Comparison of ENCODE assay signal across 28 cellular contexts in the genomic region with DNA sequence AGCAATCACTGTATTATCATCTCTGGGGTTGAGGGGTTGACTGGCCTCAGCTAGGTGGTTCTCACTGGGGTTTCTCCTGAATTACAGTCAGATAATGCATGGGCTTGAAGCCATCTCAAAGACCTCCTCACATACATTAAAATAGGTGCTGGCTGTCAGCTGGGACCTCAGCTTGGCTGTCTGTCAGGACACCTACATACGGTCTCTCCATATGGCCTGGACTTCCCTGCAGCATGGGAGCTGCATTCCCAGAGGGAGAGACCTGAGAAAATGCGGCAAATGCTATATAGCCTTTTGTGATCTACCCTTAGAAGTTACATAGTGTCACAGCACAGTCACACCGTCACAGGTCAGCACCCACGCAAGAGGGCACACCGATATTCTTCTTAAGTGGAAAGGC.
"Had no signal": no experiment of that assay in that cellular context is flagged by ENCODE, and none has a peak within 500 bp of the region (broad histone marks: within the 10 kb centered on the region; RNA-seq: fewer than 3 reads in every experiment).

No MANE protein-coding gene starts in this region.

- H3K4me3 ChIP-seq: neural progenitor cell, ovary, psoas muscle, right lobe of liver, sigmoid colon, stomach, suprapubic skin, testis, tibial artery, transverse colon, upper lobe of right lung, uterus had no signal

- ATAC-seq: natural killer cell; psoas muscle; right cardiac atrium; right lobe of liver; stimulated activated effector memory CD8-positive, alpha-beta T cell treated with anti-CD3 and anti-CD28 coated beads, Interleukin-12 subunit alpha, Interleukin-12 subunit beta, amount 100 ng/mL, for 72 hours; stimulated activated naive B cell treated with anti-CD40 and anti-IgM and Interleukin-4, amounts not matched to agents 10 μg/mL and 1 μg/mL and 100 μg/mL, for 72 hours; upper lobe of right lung had no signal

- H3K27ac Mint-ChIP-seq: natural killer cell; nephron; neural progenitor cell; progenitor cell of endocrine pancreas; stimulated activated effector memory CD8-positive, alpha-beta T cell treated with anti-CD3 and anti-CD28 coated beads, Interleukin-12 subunit alpha, Interleukin-12 subunit beta, amount 100 ng/mL, for 72 hours; stimulated activated naive B cell treated with anti-CD40 and anti-IgM and Interleukin-4, amounts not matched to agents 10 μg/mL and 1 μg/mL and 100 μg/mL, for 72 hours; stimulated activated naive CD8-positive, alpha-beta T cell treated with anti-CD3 and anti-CD28 coated beads, Interleukin-15, Interleukin-2, amounts not matched to agents 100 ng/mL and 50 ng/mL, for 24 hours; type B pancreatic cell had no signal

- H3K27me3 ChIP-seq: neural progenitor cell, ovary, right lobe of liver, sigmoid colon, stomach, suprapubic skin, testis, tibial artery, transverse colon, upper lobe of right lung, uterus had no signal

- H3K36me3 ChIP-seq: neural progenitor cell, ovary, right lobe of liver, sigmoid colon, stomach, suprapubic skin, tibial artery, transverse colon, upper lobe of right lung, uterus had no signal

- H3K4me1 ChIP-seq: neural progenitor cell, parathyroid adenoma, right lobe of liver, sigmoid colon, stomach, suprapubic skin, transverse colon, upper lobe of right lung, uterus had no signal

- DNase-seq: natural killer cell; occipital lobe; ovary; psoas muscle; right cardiac atrium; right lobe of liver; sigmoid colon; small intestine; stimulated activated CD4-positive, alpha-beta T cell treated with anti-CD3 and anti-CD28 coated beads, Interleukin-15, amount 100 ng/mL, for 24 hours; stimulated activated CD4-positive, alpha-beta T cell treated with anti-CD3 and anti-CD28 coated beads, Interleukin-2, amount 100 ng/mL, for 24 hours; stimulated activated CD4-positive, alpha-beta T cell treated with anti-CD3 and anti-CD28 coated beads, Interleukin-2, amount 100 ng/mL, for 48 hours; stimulated activated CD4-positive, alpha-beta T cell treated with anti-CD3 and anti-CD28 coated beads, Interleukin-4, amount 100 ng/mL, for 24 hours; stimulated activated naive B cell treated with anti-CD40 and anti-IgM and Interleukin-4, amounts not matched to agents 10 μg/mL and 1 μg/mL and 100 μg/mL, for 72 hours; stimulated activated naive CD4-positive, alpha-beta T cell treated with Interleukin-2 at 50 U/mL for 16 hours; stomach; testis; tibial artery; transverse colon; upper lobe of right lung; uterus had no signal

- H3K4me1 Mint-ChIP-seq: natural killer cell; neural progenitor cell; stimulated activated effector memory CD8-positive, alpha-beta T cell treated with anti-CD3 and anti-CD28 coated beads, Interleukin-12 subunit alpha, Interleukin-12 subunit beta, amount 100 ng/mL, for 72 hours; stimulated activated naive B cell treated with anti-CD40 and anti-IgM and Interleukin-4, amounts not matched to agents 10 μg/mL and 1 μg/mL and 100 μg/mL, for 72 hours had no signal

- H3K27ac ChIP-seq: neural progenitor cell, ovary, parathyroid adenoma, psoas muscle, right lobe of liver, sigmoid colon, stomach, suprapubic skin, testis, tibial artery, transverse colon, upper lobe of right lung, uterus had no signal

- H3K36me3 Mint-ChIP-seq: natural killer cell; neural progenitor cell; stimulated activated effector memory CD8-positive, alpha-beta T cell treated with anti-CD3 and anti-CD28 coated beads, Interleukin-12 subunit alpha, Interleukin-12 subunit beta, amount 100 ng/mL, for 72 hours; stimulated activated naive B cell treated with anti-CD40 and anti-IgM and Interleukin-4, amounts not matched to agents 10 μg/mL and 1 μg/mL and 100 μg/mL, for 72 hours; type B pancreatic cell had no signal

- H3K9me3 Mint-ChIP-seq: natural killer cell; stimulated activated effector memory CD8-positive, alpha-beta T cell treated with anti-CD3 and anti-CD28 coated beads, Interleukin-12 subunit alpha, Interleukin-12 subunit beta, amount 100 ng/mL, for 72 hours; stimulated activated naive CD8-positive, alpha-beta T cell treated with anti-CD3 and anti-CD28 coated beads, Interleukin-15, Interleukin-2, amounts not matched to agents 100 ng/mL and 50 ng/mL, for 24 hours; type B pancreatic cell had no signal

- H3K4me3 Mint-ChIP-seq: natural killer cell; nephron; neural progenitor cell; stimulated activated effector memory CD8-positive, alpha-beta T cell treated with anti-CD3 and anti-CD28 coated beads, Interleukin-12 subunit alpha, Interleukin-12 subunit beta, amount 100 ng/mL, for 72 hours; stimulated activated naive B cell treated with anti-CD40 and anti-IgM and Interleukin-4, amounts not matched to agents 10 μg/mL and 1 μg/mL and 100 μg/mL, for 72 hours; stimulated activated naive CD8-positive, alpha-beta T cell treated with anti-CD3 and anti-CD28 coated beads, Interleukin-15, Interleukin-2, amounts not matched to agents 100 ng/mL and 50 ng/mL, for 24 hours; type B pancreatic cell had no signal

- H3K9me3 ChIP-seq: ovary, psoas muscle, right lobe of liver, sigmoid colon, stomach, suprapubic skin, testis, tibial artery, transverse colon, upper lobe of right lung, uterus had no signal
